ENCODE assay signal across 8 cellular contexts in the genomic region with DNA sequence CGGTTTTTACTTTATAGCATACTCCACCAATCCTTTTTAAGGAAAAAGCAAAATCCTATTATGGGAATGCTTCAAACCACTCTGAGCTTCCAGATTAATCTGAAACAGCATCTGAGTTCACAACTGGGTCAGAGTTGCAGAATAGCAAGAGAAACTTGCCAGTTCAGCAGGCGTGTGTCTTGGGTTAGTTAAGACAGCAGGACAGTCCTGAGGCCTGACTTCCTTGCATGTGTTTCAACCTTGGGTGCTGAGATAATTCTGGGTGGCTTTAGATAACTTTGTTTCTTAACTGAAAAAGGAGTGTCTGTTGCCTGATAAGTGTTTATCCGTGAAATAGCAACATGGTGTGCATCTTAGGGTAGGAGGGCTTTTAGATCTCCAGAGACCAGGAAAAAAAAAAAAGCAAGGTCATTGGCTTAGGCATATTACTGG.
DNase-seq lines count a peak whose midpoint lies in the region; ATAC-seq and TF ChIP-seq lines count a peak whose summit lies in the region.

No MANE protein-coding gene starts in this region.

- H3K9me3 Mint-ChIP-seq in progenitor cell of endocrine pancreas (ENCODE audit: low read depth): peaks cover 7% of the 10 kb centered on the region

- no peak overlapping the region for H3K27ac Mint-ChIP-seq in progenitor cell of endocrine pancreas

- no peaks in the 10 kb centered on the region for H3K27me3 ChIP-seq in heart left ventricle
- no peaks in the 10 kb centered on the region for H3K27me3 ChIP-seq in SJCRH30

- H3K4me1 ChIP-seq in heart left ventricle: peaks cover 18 to 85% (median 68%) of the 10 kb centered on the region in 12 donors
- peaks cover 34% of the 10 kb centered on the region for H3K4me1 ChIP-seq in SJCRH30

- TF ChIP-seq CTCF in WI38 (IDR thresholded peaks at IDR 0.05; ENCODE audit: low read depth, low read length): no peak
- no peak for TF ChIP-seq CTCF in heart left ventricle (IDR thresholded peaks at IDR 0.05)
- no peak for TF ChIP-seq CTCF in progenitor cell of endocrine pancreas (IDR thresholded peaks at IDR 0.05; ENCODE audit: unreplicated experiment)

- H3K27ac ChIP-seq in heart left ventricle: peak overlapping the region; percentile 24 to 86 (median 68)
- H3K27ac ChIP-seq in SJCRH30: no peak overlapping the region

- peak overlapping the region; percentile 35; the same call in 1 of the 2 replicates for H3K4me3 ChIP-seq in WI38 (ENCODE audit: low read depth, low read length)
- H3K4me3 ChIP-seq in heart left ventricle: no peak overlapping the region
- H3K4me3 ChIP-seq in SJCRH30: no peak overlapping the region

- peaks cover 32% of the 10 kb centered on the region for H3K4me1 Mint-ChIP-seq in progenitor cell of endocrine pancreas (ENCODE audit: low read depth)

- 36 to 52% (median 43%) methylated on average over 3 of the region's 3 CpGs for WGBS in heart left ventricle, 4 donors

- intact Hi-C loops in heart left ventricle (cut with DNase I): no loop called here
- intact Hi-C loops in sciatic nerve (cut with DNase I): no loop called here

- no peak overlapping the region for H3K4me3 Mint-ChIP-seq in progenitor cell of endocrine pancreas (ENCODE audit: low read depth)

- TF ChIP-seq POLR2A in heart left ventricle (IDR thresholded peaks at IDR 0.05): no peak

- H3K36me3 Mint-ChIP-seq in progenitor cell of endocrine pancreas (ENCODE audit: insufficient read depth): peaks cover 16% of the 10 kb centered on the region

- no peaks in the 10 kb centered on the region for H3K27me3 Mint-ChIP-seq in progenitor cell of endocrine pancreas

- H3K9me3 ChIP-seq in heart left ventricle (no peaks in the 10 kb centered on the region), SJCRH30 (replicated peaks) (0 out of 2 replicates have a peak, but pooled peaks cover 3% of the 10 kb centered on the region)

- ATAC-seq in heart left ventricle (peak in 2 of 4 donors; percentile 21 to 56), sciatic nerve (peak; percentile 87), HG02571 (IDR thresholded peaks at IDR 0.05; ENCODE audit: unreplicated experiment) (no peak), GM21737 (IDR thresholded peaks at IDR 0.05; ENCODE audit: unreplicated experiment) (no peak)

- peaks cover 0 to 12% (median 0%) of the 10 kb centered on the region in 9 donors for H3K36me3 ChIP-seq in heart left ventricle
- H3K36me3 ChIP-seq in SJCRH30: 0 out of 2 replicates have a peak, but pooled peaks cover 5% of the 10 kb centered on the region

- DNase-seq in GM04504 (ENCODE audit: low read depth): peak; percentile 70
- no peak for DNase-seq in heart left ventricle
- DNase-seq in sciatic nerve (ENCODE audit: low spot score): no peak
- DNase-seq in progenitor cell of endocrine pancreas (ENCODE audit: low spot score, unreplicated experiment): no peak
- no peak for DNase-seq in SJCRH30
